In genomic region chr22:39144101-39144815, GRCh38 we compare ENCODE assay signal across 8 cellular contexts. TPM values are rescaled to one million over a fixed set of nuclear protein-coding genes. Genes with fewer than 3 reads are reported as not detected.
DNase-seq lines count a peak whose midpoint lies in the region; ATAC-seq, FAIRE-seq and TF ChIP-seq lines count a peak whose summit lies in the region.

No MANE protein-coding gene starts in this region.

- H3K27ac ChIP-seq in GM23338 (ENCODE audit: low read depth) (no peak overlapping the region), astrocyte (ENCODE audit: low read depth, low read length) (no peak overlapping the region)

- H3K9me3 ChIP-seq in astrocyte (ENCODE audit: insufficient read depth, low read depth, low read length): no peaks in the 10 kb centered on the region

- H3K4me2 ChIP-seq in GM23338: peak overlapping the region; percentile 89
- H3K4me2 ChIP-seq in astrocyte (ENCODE audit: low read length): peak overlapping the region; percentile 100

- FAIRE-seq in astrocyte (lab: Jason Lieb, UNC): no peak

- peak; percentile 21 for ATAC-seq in GM23338

- H3K36me3 ChIP-seq in GM23338 (ENCODE audit: insufficient read depth): no peaks in the 10 kb centered on the region
- no peaks in the 10 kb centered on the region for H3K36me3 ChIP-seq in astrocyte (ENCODE audit: insufficient read depth, low read length)

- no peaks in the 10 kb centered on the region for H3K36me3 Mint-ChIP-seq in GM23338 (ENCODE audit: low read depth)
- no peaks in the 10 kb centered on the region for H3K36me3 Mint-ChIP-seq in astrocyte (ENCODE audit: low read depth, unreplicated experiment)

- H3K79me2 ChIP-seq in GM23338 (replicated peaks; ENCODE audit: insufficient read depth) (no peaks in the 10 kb centered on the region), astrocyte (ENCODE audit: insufficient read depth, low read length) (no peaks in the 10 kb centered on the region)

- H3K27me3 Mint-ChIP-seq in GM23338 (ENCODE audit: insufficient read depth, low read depth, poor library complexity) (peaks cover 9% of the 10 kb centered on the region), astrocyte (ENCODE audit: low read depth, unreplicated experiment) (peaks cover 12% of the 10 kb centered on the region)

- no peaks in the 10 kb centered on the region for H4K20me1 ChIP-seq in GM23338 (replicated peaks; ENCODE audit: insufficient read depth)
- no peaks in the 10 kb centered on the region for H4K20me1 ChIP-seq in astrocyte (ENCODE audit: insufficient read depth, low read length)

- peak overlapping the region; percentile 71 for H3K4me3 Mint-ChIP-seq in GM23338
- peak overlapping the region; percentile 74 for H3K4me3 Mint-ChIP-seq in astrocyte (ENCODE audit: unreplicated experiment)

- TF ChIP-seq CTCF in GM23338 (conservative IDR thresholded peaks at IDR 0.05; ENCODE audit: low read depth in 2 of 2) (no peak), astrocyte (IDR thresholded peaks at IDR 0.05; ENCODE audit: insufficient read depth, low read depth, low read length) (no peak)

- peak; percentile 36 for DNase-seq in DMS79 (lab: John Stamatoyannopoulos, UW)
- peak; percentile 65 for DNase-seq in GM23338 (ENCODE audit: low spot score)
- DNase-seq in RPMI8226: peak; percentile 90
- DNase-seq in astrocyte (ENCODE audit: low read depth): peak; percentile 33
- peak; percentile 35 for DNase-seq in iPS-NIHi11 (ENCODE audit: low spot score)
- peak; percentile 37 to 43 for DNase-seq in stimulated activated CD4-positive, alpha-beta T cell treated with anti-CD3 and anti-CD28 coated beads, Interleukin-1b, Interleukin-23, amount 100 ng/mL, for 4 hours (ENCODE audit: low read depth in 2 of 2)
- no peak for DNase-seq in NCI-H1417 (lab: John Stamatoyannopoulos, UW)
- DNase-seq in NCI-H1417 treated with DMSO at 0.1 percent for 48 hours (lab: John Stamatoyannopoulos, UW): no peak

- H3K27ac Mint-ChIP-seq in GM23338 (no peak overlapping the region), astrocyte (ENCODE audit: unreplicated experiment) (no peak overlapping the region)

- H3K9me3 Mint-ChIP-seq in GM23338 (no peaks in the 10 kb centered on the region), astrocyte (ENCODE audit: unreplicated experiment) (no peaks in the 10 kb centered on the region)

- H2AFZ ChIP-seq in GM23338: peak overlapping the region; percentile 98
- peak overlapping the region; percentile 100 for H2AFZ ChIP-seq in astrocyte (ENCODE audit: low read depth, low read length)

- peak overlapping the region; percentile 83 for H3K9ac ChIP-seq in astrocyte (ENCODE audit: low read length)

- peaks cover 22% of the 10 kb centered on the region for H3K4me1 Mint-ChIP-seq in GM23338
- no peaks in the 10 kb centered on the region for H3K4me1 Mint-ChIP-seq in astrocyte (ENCODE audit: low read depth, unreplicated experiment)

- H3K4me3 ChIP-seq in GM23338 (peak overlapping the region; percentile 94), astrocyte (ENCODE audit: insufficient read depth, low read depth, low read length) (peak overlapping the region; percentile 92)

- H3K4me1 ChIP-seq in GM23338 (ENCODE audit: insufficient read depth) (peaks cover 29% of the 10 kb centered on the region), astrocyte (ENCODE audit: insufficient read depth, low read length) (peaks cover 16% of the 10 kb centered on the region)

- H3K27me3 ChIP-seq in GM23338 (ENCODE audit: insufficient read depth) (0 out of 2 replicates have a peak, but pooled peaks cover 3% of the 10 kb centered on the region), astrocyte (ENCODE audit: insufficient read depth, low read length) (no peaks in the 10 kb centered on the region)

- no peaks in the 10 kb centered on the region for H3K9me2 ChIP-seq in GM23338 (ENCODE audit: insufficient read depth)

- peaks cover 20% of the 10 kb centered on the region for H3F3A ChIP-seq in GM23338 (replicated peaks; ENCODE audit: low read depth)

TF ChIP-seq in GM23338, 12 proteins besides CTCF, POLR2A, EP300 and RAD21 (continues in another document):
- TF ChIP-seq ZNF114 (CRISPR knock-in tag; IDR thresholded peaks at IDR 0.05) (no peak), NANOG (IDR thresholded peaks at IDR 0.05; ENCODE audit: borderline replicate concordance) (no peak), EZH2 (IDR thresholded peaks at IDR 0.05; ENCODE audit: low read depth, unreplicated experiment) (no peak), STAT1 (IDR thresholded peaks at IDR 0.05; ENCODE audit: unreplicated experiment) (no peak), CREB1 (CRISPR knock-in tag; IDR thresholded peaks at IDR 0.05; ENCODE audit: low read depth) (no peak), JUNB (IDR thresholded peaks at IDR 0.05; ENCODE audit: unreplicated experiment) (no peak), POLR2AphosphoS5 (IDR thresholded peaks at IDR 0.05; ENCODE audit: low read depth) (no peak)
- TF ChIP-seq, protein P1, sequence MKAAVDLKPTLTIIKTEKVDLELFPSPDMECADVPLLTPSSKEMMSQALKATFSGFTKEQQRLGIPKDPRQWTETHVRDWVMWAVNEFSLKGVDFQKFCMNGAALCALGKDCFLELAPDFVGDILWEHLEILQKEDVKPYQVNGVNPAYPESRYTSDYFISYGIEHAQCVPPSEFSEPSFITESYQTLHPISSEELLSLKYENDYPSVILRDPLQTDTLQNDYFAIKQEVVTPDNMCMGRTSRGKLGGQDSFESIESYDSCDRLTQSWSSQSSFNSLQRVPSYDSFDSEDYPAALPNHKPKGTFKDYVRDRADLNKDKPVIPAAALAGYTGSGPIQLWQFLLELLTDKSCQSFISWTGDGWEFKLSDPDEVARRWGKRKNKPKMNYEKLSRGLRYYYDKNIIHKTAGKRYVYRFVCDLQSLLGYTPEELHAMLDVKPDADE (IDR thresholded peaks at IDR 0.05): no peak
- TF ChIP-seq, protein P2, sequence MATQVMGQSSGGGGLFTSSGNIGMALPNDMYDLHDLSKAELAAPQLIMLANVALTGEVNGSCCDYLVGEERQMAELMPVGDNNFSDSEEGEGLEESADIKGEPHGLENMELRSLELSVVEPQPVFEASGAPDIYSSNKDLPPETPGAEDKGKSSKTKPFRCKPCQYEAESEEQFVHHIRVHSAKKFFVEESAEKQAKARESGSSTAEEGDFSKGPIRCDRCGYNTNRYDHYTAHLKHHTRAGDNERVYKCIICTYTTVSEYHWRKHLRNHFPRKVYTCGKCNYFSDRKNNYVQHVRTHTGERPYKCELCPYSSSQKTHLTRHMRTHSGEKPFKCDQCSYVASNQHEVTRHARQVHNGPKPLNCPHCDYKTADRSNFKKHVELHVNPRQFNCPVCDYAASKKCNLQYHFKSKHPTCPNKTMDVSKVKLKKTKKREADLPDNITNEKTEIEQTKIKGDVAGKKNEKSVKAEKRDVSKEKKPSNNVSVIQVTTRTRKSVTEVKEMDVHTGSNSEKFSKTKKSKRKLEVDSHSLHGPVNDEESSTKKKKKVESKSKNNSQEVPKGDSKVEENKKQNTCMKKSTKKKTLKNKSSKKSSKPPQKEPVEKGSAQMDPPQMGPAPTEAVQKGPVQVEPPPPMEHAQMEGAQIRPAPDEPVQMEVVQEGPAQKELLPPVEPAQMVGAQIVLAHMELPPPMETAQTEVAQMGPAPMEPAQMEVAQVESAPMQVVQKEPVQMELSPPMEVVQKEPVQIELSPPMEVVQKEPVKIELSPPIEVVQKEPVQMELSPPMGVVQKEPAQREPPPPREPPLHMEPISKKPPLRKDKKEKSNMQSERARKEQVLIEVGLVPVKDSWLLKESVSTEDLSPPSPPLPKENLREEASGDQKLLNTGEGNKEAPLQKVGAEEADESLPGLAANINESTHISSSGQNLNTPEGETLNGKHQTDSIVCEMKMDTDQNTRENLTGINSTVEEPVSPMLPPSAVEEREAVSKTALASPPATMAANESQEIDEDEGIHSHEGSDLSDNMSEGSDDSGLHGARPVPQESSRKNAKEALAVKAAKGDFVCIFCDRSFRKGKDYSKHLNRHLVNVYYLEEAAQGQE (IDR thresholded peaks at IDR 0.05; ENCODE audit: unreplicated experiment): no peak

RNA-seq across cellular contexts. Expression of gene CBX7, which starts 8.2 kb away (rescaled TPM):
- 11.5 and 12.7 TPM in 2 replicates for total RNA-seq in GM23338 (2014; rRNA removed; shearing (Covaris generic))
- 2.6 and 2.8 TPM in 2 replicates for polyA plus RNA-seq in GM23338 (2016; fragmentation: Nextera tagmentation; extraction: Ambion mirVana)
- total RNA-seq in astrocyte: 1.2 and 1.4 TPM in 2 replicates

RNA-seq across cellular contexts. Expression of gene APOBEC3H, which starts 47.2 kb away (rescaled TPM):
- total RNA-seq in GM23338 (2014; rRNA removed; shearing (Covaris generic)): not detected in 2 replicates
- polyA plus RNA-seq in GM23338 (2016; fragmentation: Nextera tagmentation; extraction: Ambion mirVana): not detected in 2 replicates
- total RNA-seq in astrocyte: 0.30 and 0.48 TPM in 2 replicates

Comparison
In these comparisons a context has a peak if more than half of its experiments do, and no peak if none do; other contexts are left out.
1. DNase-seq: peak in DMS79 (single experiment), GM23338 (single experiment), RPMI8226 (single experiment), astrocyte (single experiment), iPS-NIHi11 (single experiment) and stimulated activated CD4-positive, alpha-beta T cell treated with anti-CD3 and anti-CD28 coated beads, Interleukin-1b, Interleukin-23, amount 100 ng/mL, for 4 hours (2 of 2); none in NCI-H1417 (0 of 3) and NCI-H1417 treated with DMSO at 0.1 percent for 48 hours (single experiment).